In genomic region chr1:38790422-38791212, GRCh38 we compare ENCODE assay signal across 1 cellular context.
TF ChIP-seq lines count a peak whose summit lies in the region.

No MANE protein-coding gene starts in this region.

TF ChIP-seq in K562, 482 proteins besides CTCF, POLR2A, EP300 and RAD21 (continued from another document):
- TF ChIP-seq MGA (IDR thresholded peaks at IDR 0.05) (no peak), HDGF (IDR thresholded peaks at IDR 0.05) (no peak), ADNP (tag; IDR thresholded peaks at IDR 0.05) (peak; percentile 62; the same call in 1 of the 2 replicates), CBFA2T2 (conservative IDR thresholded peaks at IDR 0.05) (0 out of 2 replicates have a peak, but pooled peaks have one; percentile 6), ZNF124 (CRISPR knock-in tag; IDR thresholded peaks at IDR 0.05) (no peak), HDAC2 (IDR thresholded peaks at IDR 0.05) (0 out of 2 replicates have a peak, but pooled peaks have one; percentile 29), STAG1 (CRISPR knock-in tag; IDR thresholded peaks at IDR 0.05; ENCODE audit: borderline replicate concordance) (no peak), RBM25 (IDR thresholded peaks at IDR 0.05; ENCODE audit: low read depth, low read length, severe bottlenecking) (peak; percentile 93), E2F3 (CRISPR knock-in tag; IDR thresholded peaks at IDR 0.05) (no peak), SMARCB1 (IDR thresholded peaks at IDR 0.05; ENCODE audit: insufficient read length, low read depth) (no peak), NR1H2 (CRISPR knock-in tag; IDR thresholded peaks at IDR 0.05) (no peak), JUND (IDR thresholded peaks at IDR 0.05; ENCODE audit: borderline replicate concordance, low read depth, low read length) (no peak), JUND (tag; IDR thresholded peaks at IDR 0.05; ENCODE audit: borderline replicate concordance, low read depth, low read length) (no peak), MCM7 (IDR thresholded peaks at IDR 0.05) (no peak), FOSL1 (tag; conservative IDR thresholded peaks at IDR 0.05) (peak; percentile 23; the same call in 1 of the 2 replicates), ZNF696 (CRISPR knock-in tag; conservative IDR thresholded peaks at IDR 0.05) (no peak), NFE2 (IDR thresholded peaks at IDR 0.05; ENCODE audit: low read depth) (no peak), ZNF197 (CRISPR knock-in tag; IDR thresholded peaks at IDR 0.05; ENCODE audit: low read depth) (no peak), SMC3 (conservative IDR thresholded peaks at IDR 0.05; ENCODE audit: insufficient read depth, low read depth, low read length) (no peak), RBFOX2 (IDR thresholded peaks at IDR 0.05; ENCODE audit: low read depth, low read length) (no peak), ZNF263 (CRISPR knock-in tag; IDR thresholded peaks at IDR 0.05; ENCODE audit: borderline replicate concordance) (peak; percentile 81; the same call in 1 of the 2 replicates), KDM1A (IDR thresholded peaks at IDR 0.05) (peak; percentile 58 to 78), ZFP1 (CRISPR knock-in tag; IDR thresholded peaks at IDR 0.05) (no peak), CBX3 (IDR thresholded peaks at IDR 0.05; ENCODE audit: borderline replicate concordance in 1 of 2, low read length in 2 of 2) (peak in 1 of 2 experiments; percentile 8; a peak in 1 of 3 replicates), ZNF408 (CRISPR knock-in tag; IDR thresholded peaks at IDR 0.05; ENCODE audit: low read depth) (no peak), TRIM24 (IDR thresholded peaks at IDR 0.05) (no peak), POLR2AphosphoS5 (IDR thresholded peaks at IDR 0.05; ENCODE audit: control insufficient read depth, insufficient read depth, low read depth, low read length) (no peak), ZNF41 (CRISPR knock-in tag; conservative IDR thresholded peaks at IDR 0.05) (no peak), TOE1 (IDR thresholded peaks at IDR 0.05; ENCODE audit: borderline replicate concordance) (no peak), TOE1 (CRISPR knock-in tag; IDR thresholded peaks at IDR 0.05; ENCODE audit: borderline replicate concordance, low read depth) (no peak), SMARCE1 (IDR thresholded peaks at IDR 0.05) (no peak), NR2C2 (CRISPR knock-in tag; IDR thresholded peaks at IDR 0.05) (no peak), NR2C2 (tag; IDR thresholded peaks at IDR 0.05) (no peak), BCOR (IDR thresholded peaks at IDR 0.05) (peak; percentile 92), ZNF133 (CRISPR knock-in tag; IDR thresholded peaks at IDR 0.05) (no peak), STAT5A (IDR thresholded peaks at IDR 0.05; ENCODE audit: borderline replicate concordance, low read length) (no peak), PHF20 (IDR thresholded peaks at IDR 0.05; ENCODE audit: partially characterized antibody) (peak; percentile 32), ATF6 (CRISPR knock-in tag; IDR thresholded peaks at IDR 0.05) (no peak), CBFA2T3 (IDR thresholded peaks at IDR 0.05) (peak; percentile 49), ZNF780A (CRISPR knock-in tag; IDR thresholded peaks at IDR 0.05) (no peak), PHTF2 (CRISPR knock-in tag; IDR thresholded peaks at IDR 0.05) (no peak), ZNF764 (CRISPR knock-in tag; IDR thresholded peaks at IDR 0.05; ENCODE audit: low read depth) (no peak)
TF ChIP-seq in K562: peak in this region for 12.
